Comparison of ENCODE assay signal across 9 cellular contexts in the genomic region with DNA sequence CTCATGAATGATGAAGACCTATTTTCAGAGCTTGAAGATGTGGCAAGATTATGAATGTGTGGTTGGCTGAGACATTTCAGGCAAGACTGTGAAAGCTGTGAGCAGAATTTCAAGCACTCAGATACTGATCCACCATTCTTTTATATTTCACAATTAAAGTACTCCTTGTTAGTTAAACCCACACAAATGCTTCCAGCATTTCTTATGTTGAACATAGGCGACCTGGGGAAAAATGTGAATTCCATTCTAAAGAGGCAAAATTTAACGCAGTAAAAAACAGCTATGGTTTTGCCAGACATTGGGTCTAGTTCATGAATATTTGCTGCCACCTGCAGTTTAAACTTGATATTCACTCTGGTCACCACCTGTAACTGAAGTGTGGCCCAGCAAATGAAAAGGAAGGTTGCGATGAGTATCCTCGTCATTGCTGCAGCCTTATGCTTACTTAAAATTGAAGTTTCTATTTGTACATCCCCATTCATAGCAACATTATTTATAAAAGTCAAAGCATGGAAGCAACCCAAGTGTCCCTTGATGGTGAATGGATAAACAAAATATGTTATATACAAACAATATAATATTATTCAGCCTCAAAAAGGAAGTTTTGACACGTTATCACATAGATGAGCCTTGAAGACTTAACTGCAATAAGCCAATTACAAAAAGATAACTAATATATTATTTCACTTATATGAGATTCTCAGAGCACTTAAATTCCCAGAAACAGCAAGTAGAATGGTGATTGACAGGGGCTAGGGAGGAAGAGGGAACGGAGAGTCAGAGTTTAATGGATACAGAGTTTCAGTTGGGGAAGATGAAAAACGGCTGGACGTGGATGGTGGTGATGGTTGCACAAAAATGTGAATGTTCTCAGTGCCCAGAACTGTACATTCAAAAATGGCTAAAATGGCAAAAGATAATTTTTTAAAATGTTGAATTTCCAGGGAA. TPM values are rescaled to one million over a fixed set of nuclear protein-coding genes. Genes with fewer than 3 reads are reported as not detected.
DNase-seq lines count a peak whose midpoint lies in the region; ATAC-seq and TF ChIP-seq lines count a peak whose summit lies in the region.
"Had no signal": no experiment of that assay in that cellular context is flagged by ENCODE, and none has a peak within 500 bp of the region (broad histone marks: within the 10 kb centered on the region; RNA-seq: fewer than 3 reads in every experiment).

No MANE protein-coding gene starts in this region.

- H2AK9ac ChIP-seq in IMR-90 (replicated peaks; ENCODE audit: low read depth, low read length, poor library complexity): no peak overlapping the region

- POLR2A ChIA-PET in IMR-90 (lab: Charles Lee; ENCODE audit: unreplicated experiment): no interaction called here

- H3K36me3 ChIP-seq in IMR-90 (ENCODE audit: control insufficient read depth, insufficient read depth, low read length) (no peaks in the 10 kb centered on the region), iPS DF 6.9 (ENCODE audit: control insufficient read depth, insufficient read depth, low read length) (no peaks in the 10 kb centered on the region)
- H3K36me3 ChIP-seq: BLaER1 treated with 17β-estradiol and CSF1 and Interleukin-3, amounts not matched to agents 10 nM and 100 nM had no signal

- H3K27ac ChIP-seq in IMR-90 (ENCODE audit: insufficient read depth, low read length): no peak overlapping the region
- no peak overlapping the region for H3K27ac ChIP-seq in iPS DF 6.9 (ENCODE audit: low read length)
- H3K27ac ChIP-seq: BLaER1 treated with 17β-estradiol and CSF1 and Interleukin-3, amounts not matched to agents 10 nM and 100 nM had no signal

- no peak overlapping the region for H3K23ac ChIP-seq in IMR-90 (ENCODE audit: low read depth, low read length)

- H3K4me3 ChIP-seq in IMR-90 (ENCODE audit: insufficient read depth, low read depth, low read length) (no peak overlapping the region), astrocyte of the spinal cord (ENCODE audit: low read depth, low read length) (no peak overlapping the region), iPS DF 6.9 (ENCODE audit: low read length) (no peak overlapping the region)
- H3K4me3 ChIP-seq: BLaER1 treated with 17β-estradiol and CSF1 and Interleukin-3, amounts not matched to agents 10 nM and 100 nM had no signal

- DNase-seq in NCI-H1417 (lab: John Stamatoyannopoulos, UW) (peak; percentile 36 to 79 (median 61)), NCI-H1417 treated with DMSO at 0.1 percent for 48 hours (lab: John Stamatoyannopoulos, UW) (no peak), IMR-90 (peak; percentile 56), RKO (ENCODE audit: low spot score) (peak; percentile 60), astrocyte of the spinal cord (ENCODE audit: low read depth, low spot score) (peak; percentile 70), iPS DF 6.9 (ENCODE audit: low read depth, low spot score) (peak; percentile 37)
- DNase-seq in stimulated activated CD4-positive, alpha-beta T cell treated with anti-CD3 and anti-CD28 coated beads, Interleukin-1b, Interleukin-23, amount 100 ng/mL, for 24 hours (ENCODE audit: low read depth in 4 of 4, low spot score in 1 of 4): peak in 3 of 4 experiments; percentile 12 to 30 (median 25)

- H3K9me1 ChIP-seq in IMR-90 (ENCODE audit: insufficient read depth, low read length): no peaks in the 10 kb centered on the region

- no peak overlapping the region for H4K5ac ChIP-seq in IMR-90 (ENCODE audit: low read depth, low read length)

- CTCF ChIA-PET in IMR-90 (lab: Yijun Ruan, JAX): interaction anchor here (0.6 to 2.1 kb wide), 9 partner anchors 10 to 1126 kb away, joined by 3 to 13 read pairs (median 4); no protein-coding TSS in a partner anchor

- H3K18ac ChIP-seq in IMR-90 (ENCODE audit: low read depth, low read length): no peak overlapping the region

- no peak overlapping the region for H2BK15ac ChIP-seq in IMR-90 (ENCODE audit: low read depth, low read length)

- H3K4ac ChIP-seq in IMR-90 (ENCODE audit: low read depth, low read length): no peak overlapping the region

- no peak overlapping the region for H3K14ac ChIP-seq in IMR-90 (replicated peaks; ENCODE audit: low read depth, low read length)

- H4K8ac ChIP-seq in IMR-90 (ENCODE audit: low read depth in 2 of 2, low read length in 2 of 2): no peak overlapping the region

- 20% methylated on average over 5 of the region's 8 CpGs; no CpG with 5 or more reads in 1 of the 2 experiments for WGBS in IMR-90 (ENCODE audit: extremely low coverage in 2 of 2, insufficient read length in 1 of 2), 2 experiments
- WGBS in iPS DF 6.9 (ENCODE audit: insufficient coverage, insufficient read length): no CpG with 5 or more reads among the region's 8 CpGs

- dilution Hi-C loops in IMR-90 (cut with HindIII; ENCODE audit: low sequenced_read_pairs, unreplicated experiment): no loop called here

- no peak for TF ChIP-seq POLR2A in IMR-90 (IDR thresholded peaks at IDR 0.05; ENCODE audit: low read depth, low read length)

- H2BK120ac ChIP-seq in IMR-90 (ENCODE audit: low read depth, low read length): no peak overlapping the region

- H4K91ac ChIP-seq in IMR-90 (ENCODE audit: insufficient read depth, low read depth, low read length): no peak overlapping the region

- no peak overlapping the region for H3K4me2 ChIP-seq in IMR-90 (ENCODE audit: low read depth, low read length)
- H3K4me2 ChIP-seq: BLaER1 treated with 17β-estradiol and CSF1 and Interleukin-3, amounts not matched to agents 10 nM and 100 nM had no signal

- peak; percentile 71 for TF ChIP-seq RAD21 in IMR-90 (IDR thresholded peaks at IDR 0.05; ENCODE audit: low read length)

- ATAC-seq in GM21515 (IDR thresholded peaks at IDR 0.05; ENCODE audit: unreplicated experiment) (peak; percentile 83), IMR-90 (ENCODE audit: low read depth) (peak; percentile 85)

- no peak overlapping the region for H2AFZ ChIP-seq in IMR-90 (replicated peaks; ENCODE audit: low read length, poor library complexity)

- no peak overlapping the region for H3K56ac ChIP-seq in IMR-90 (ENCODE audit: extremely low read depth, insufficient read depth, low read length)

- no TSS peak for BruUV-seq in IMR-90 (replicated peaks; lab: Mats Ljungman, UMichigan)

- H4K20me1 ChIP-seq in IMR-90 (ENCODE audit: insufficient read depth, low read length): no peaks in the 10 kb centered on the region
- H4K20me1 ChIP-seq: BLaER1 treated with 17β-estradiol and CSF1 and Interleukin-3, amounts not matched to agents 10 nM and 100 nM had no signal

- no peaks in the 10 kb centered on the region for H3K4me1 ChIP-seq in IMR-90 (ENCODE audit: control insufficient read depth, insufficient read depth, low read length)
- H3K4me1 ChIP-seq in iPS DF 6.9 (ENCODE audit: control insufficient read depth, insufficient read depth, low read length): no peaks in the 10 kb centered on the region

- peaks cover 5% of the 10 kb centered on the region; the same call in 1 of the 2 replicates for H3K27me3 ChIP-seq in IMR-90 (ENCODE audit: control insufficient read depth, insufficient read depth, low read length)
- H3K27me3 ChIP-seq in iPS DF 6.9 (ENCODE audit: control insufficient read depth, insufficient read depth, low read length): no peaks in the 10 kb centered on the region
- H3K27me3 ChIP-seq: BLaER1 treated with 17β-estradiol and CSF1 and Interleukin-3, amounts not matched to agents 10 nM and 100 nM had no signal

- H3K9me3 ChIP-seq in IMR-90 (ENCODE audit: control insufficient read depth, insufficient read depth, low read length) (no peaks in the 10 kb centered on the region), iPS DF 6.9 (ENCODE audit: control insufficient read depth, insufficient read depth, low read length) (no peaks in the 10 kb centered on the region)
- H3K9me3 ChIP-seq: BLaER1 treated with 17β-estradiol and CSF1 and Interleukin-3, amounts not matched to agents 10 nM and 100 nM had no signal

- no peaks in the 10 kb centered on the region for H3K79me1 ChIP-seq in IMR-90 (ENCODE audit: low read depth in 1 of 2, low read length in 2 of 2)

- intact Hi-C loops in IMR-90 (cut with micrococcal nuclease): loop anchor here (1.0 to 5.0 kb wide), 3 partner anchors 148 to 829 kb away; a partner anchor contains a TSS

- H3K9ac ChIP-seq in IMR-90 (ENCODE audit: low read depth, low read length): no peak overlapping the region
- H3K9ac ChIP-seq: BLaER1 treated with 17β-estradiol and CSF1 and Interleukin-3, amounts not matched to agents 10 nM and 100 nM had no signal

- no peak overlapping the region for H2BK5ac ChIP-seq in IMR-90 (ENCODE audit: low read depth, low read length, poor library complexity, severe bottlenecking)

- no peak overlapping the region for H2BK20ac ChIP-seq in IMR-90 (ENCODE audit: low read depth, low read length)

- TF ChIP-seq CTCF in IMR-90 (conservative IDR thresholded peaks at IDR 0.05; ENCODE audit: low read depth, low read length) (peak; percentile 64), astrocyte of the spinal cord (IDR thresholded peaks at IDR 0.05; ENCODE audit: low read depth, low read length) (peak; percentile 48)

- in situ Hi-C loops in IMR-90 (cut with MboI; ENCODE audit: low sequenced_read_pairs) (no loop called here), astrocyte of the spinal cord (cut with HindIII; ENCODE audit: low sequenced_read_pairs) (no loop called here)

- no peak overlapping the region for H2AK5ac ChIP-seq in IMR-90 (ENCODE audit: low read depth, low read length)

TF ChIP-seq in IMR-90, 13 proteins besides CTCF, POLR2A, EP300 and RAD21 (continues in another document):
- TF ChIP-seq CHD1 (IDR thresholded peaks at IDR 0.05; ENCODE audit: low read depth, low read length): no peak
- no peak for TF ChIP-seq MAFK (IDR thresholded peaks at IDR 0.05; ENCODE audit: low read depth, low read length)
- TF ChIP-seq, protein P1, sequence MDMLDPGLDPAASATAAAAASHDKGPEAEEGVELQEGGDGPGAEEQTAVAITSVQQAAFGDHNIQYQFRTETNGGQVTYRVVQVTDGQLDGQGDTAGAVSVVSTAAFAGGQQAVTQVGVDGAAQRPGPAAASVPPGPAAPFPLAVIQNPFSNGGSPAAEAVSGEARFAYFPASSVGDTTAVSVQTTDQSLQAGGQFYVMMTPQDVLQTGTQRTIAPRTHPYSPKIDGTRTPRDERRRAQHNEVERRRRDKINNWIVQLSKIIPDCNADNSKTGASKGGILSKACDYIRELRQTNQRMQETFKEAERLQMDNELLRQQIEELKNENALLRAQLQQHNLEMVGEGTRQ (IDR thresholded peaks at IDR 0.05; ENCODE audit: low read depth, low read length): no peak
- TF ChIP-seq MXI1 (IDR thresholded peaks at IDR 0.05; ENCODE audit: borderline replicate concordance, low read depth, low read length): no peak
- no peak for TF ChIP-seq RCOR1 (IDR thresholded peaks at IDR 0.05; ENCODE audit: insufficient replicate concordance, low read length)
- TF ChIP-seq BHLHE40 (IDR thresholded peaks at IDR 0.05; ENCODE audit: low read depth, low read length): no peak
- peak; percentile 57 for TF ChIP-seq SMC3 (IDR thresholded peaks at IDR 0.05; ENCODE audit: low read depth, low read length)
- no peak for TF ChIP-seq FOS (IDR thresholded peaks at IDR 0.05; ENCODE audit: low read depth, low read length)

RNA-seq across cellular contexts. Expression of a gene that starts 32.4 kb away (rescaled TPM):
- total RNA-seq in IMR-90 (2012; rRNA removed): not detected in 2 replicates
- polyA plus RNA-seq in IMR-90 (2012; rRNA removed): 0.03 and 0.07 TPM in 2 replicates
- 0.01 TPM in 1 of 2 replicates, not detected in the other for polyA plus RNA-seq in IMR-90 (2012; cell fraction: cytosol; rRNA removed)
- 0.02 and 0.11 TPM in 2 replicates for polyA plus RNA-seq in IMR-90 (2012; cell fraction: nucleus; rRNA removed; ENCODE audit: low replicate concordance)
